ENCODE assay signal across 10 cellular contexts in the genomic region with DNA sequence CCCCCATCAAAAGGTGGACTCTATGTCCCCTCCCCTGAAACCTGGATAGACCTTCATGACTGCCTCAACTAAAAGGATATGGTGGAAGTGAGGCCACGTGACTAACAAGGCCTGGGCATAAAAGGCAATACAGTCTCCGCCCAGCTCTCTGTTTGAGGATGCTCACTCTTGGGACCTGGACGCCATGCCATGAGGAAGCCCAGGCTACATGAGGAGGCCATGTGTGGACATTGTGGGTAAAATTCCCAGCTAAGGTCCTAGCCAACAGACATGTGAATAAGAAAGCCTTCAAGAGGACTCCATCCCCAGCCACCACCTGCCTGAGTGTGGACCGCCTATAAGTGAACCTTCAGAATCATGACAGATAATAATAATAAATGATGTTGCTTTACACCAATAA. TPM values are rescaled to one million over a fixed set of nuclear protein-coding genes. Genes with fewer than 3 reads are reported as not detected.
"Had no signal": no experiment of that assay in that cellular context is flagged by ENCODE, and none has a peak within 500 bp of the region (broad histone marks: within the 10 kb centered on the region; RNA-seq: fewer than 3 reads in every experiment).

No MANE protein-coding gene starts in this region.

- H3K4me3 ChIP-seq: MG63, Peyer's patch, SJSA1 had no signal

- H3K36me3 ChIP-seq: MG63, Peyer's patch, SJSA1 had no signal

- H3K4me2 ChIP-seq: KMS-11 had no signal

- H3K27ac ChIP-seq: KMS-11, Peyer's patch, SJSA1 had no signal

- H3K9ac ChIP-seq: KMS-11 had no signal

- H3K4me1 ChIP-seq: Peyer's patch, SJSA1 had no signal

- H3K9me3 ChIP-seq: MG63, Peyer's patch, SJSA1 had no signal

- DNase-seq: NCI-H187, NCI-H2081 treated with DMSO at 0.1 percent for 48 hours, NCI-H2107 had no signal

- H3K27me3 ChIP-seq: Peyer's patch, SJSA1 had no signal

RNA-seq across cellular contexts. Expression of gene OCSTAMP, which starts 29.9 kb away (rescaled TPM):
- total RNA-seq: M059J, PC-3, Peyer's patch, Right ventricle myocardium superior, SJSA1 had no signal
